22 cellular contexts compared by ENCODE assay signal in genomic region chr6:28825732-28826293, GRCh38.
A peak's percentile ranks its signal among the peaks of the same experiment; 100 is the strongest.
DNase-seq lines count a peak whose midpoint lies in the region; ATAC-seq and TF ChIP-seq lines count a peak whose summit lies in the region.
"Had no signal": no experiment of that assay in that cellular context is flagged by ENCODE, and none has a peak within 500 bp of the region (broad histone marks: within the 10 kb centered on the region; RNA-seq: fewer than 3 reads in every experiment).

No MANE protein-coding gene starts in this region.

- POLR2A ChIA-PET in activated CD4-positive, alpha-beta memory T cell treated with anti-CD3 and anti-CD28 coated beads, Interleukin-2, amount 10 ng/mL, durations not matched to agents 7 days and 5 days (lab: Charles Lee), result no interaction called here
- POLR2A ChIA-PET in activated CD4-positive, alpha-beta memory T cell treated with anti-CD3 and anti-CD28 coated beads for 36 hours (lab: Charles Lee), result no interaction called here
- POLR2A ChIA-PET in WTC11 (lab: Charles Lee), result interaction anchor here (0.6 to 0.7 kb wide), 2 partner anchors 12 to 36 kb away, joined by 3 read pairs; no protein-coding TSS in a partner anchor

- intact Hi-C loops in activated CD4-positive, alpha-beta memory T cell treated with anti-CD3 and anti-CD28 coated beads for 36 hours (cut with micrococcal nuclease), result no loop called here
- intact Hi-C loops in uterus (cut with DNase I; ENCODE audit: low total_unique reads), result no loop called here

- no peaks in the 10 kb centered on the region for H3F3A ChIP-seq in smooth muscle cell (ENCODE audit: low read depth)

- H3K27ac Mint-ChIP-seq in activated CD4-positive, alpha-beta memory T cell treated with anti-CD3 and anti-CD28 coated beads, Interleukin-2, amount 10 ng/mL, durations not matched to agents 7 days and 5 days, result peak overlapping the region; percentile 16
- no peak overlapping the region for H3K27ac Mint-ChIP-seq in activated CD4-positive, alpha-beta memory T cell treated with anti-CD3 and anti-CD28 coated beads for 36 hours
- no peak overlapping the region for H3K27ac Mint-ChIP-seq in WTC11
- H3K27ac Mint-ChIP-seq: CD4-positive, alpha-beta T cell had no signal

- no peaks in the 10 kb centered on the region for H3K9me3 Mint-ChIP-seq in activated CD4-positive, alpha-beta memory T cell treated with anti-CD3 and anti-CD28 coated beads, Interleukin-2, amount 10 ng/mL, durations not matched to agents 7 days and 5 days
- H3K9me3 Mint-ChIP-seq in activated CD4-positive, alpha-beta memory T cell treated with anti-CD3 and anti-CD28 coated beads for 36 hours, result no peaks in the 10 kb centered on the region
- H3K9me3 Mint-ChIP-seq in WTC11, result no peaks in the 10 kb centered on the region
- H3K9me3 Mint-ChIP-seq: CD4-positive, alpha-beta T cell had no signal

- no peaks in the 10 kb centered on the region for H3K79me2 ChIP-seq in smooth muscle cell (ENCODE audit: low read depth)
- H3K79me2 ChIP-seq: parathyroid adenoma had no signal

- peak overlapping the region; percentile 3 for H2AFZ ChIP-seq in smooth muscle cell (ENCODE audit: low read depth)
- H2AFZ ChIP-seq: parathyroid adenoma had no signal

- no peak for TF ChIP-seq POLR2A in uterus (IDR thresholded peaks at IDR 0.05)

- TF ChIP-seq CTCF in WTC11 (IDR thresholded peaks at IDR 0.05), result no peak
- no peak for TF ChIP-seq CTCF in smooth muscle cell (IDR thresholded peaks at IDR 0.05; ENCODE audit: borderline replicate concordance, insufficient read depth, poor library complexity, severe bottlenecking)
- no peak for TF ChIP-seq CTCF in uterus (IDR thresholded peaks at IDR 0.05)

- H3K4me2 ChIP-seq in smooth muscle cell, result peak overlapping the region; percentile 79

- no peak for DNase-seq in activated CD4-positive, alpha-beta memory T cell treated with anti-CD3 and anti-CD28 coated beads, Interleukin-2, amount 10 ng/mL, durations not matched to agents 7 days and 5 days
- DNase-seq in activated CD4-positive, alpha-beta memory T cell treated with anti-CD3 and anti-CD28 coated beads for 36 hours, result no peak
- DNase-seq in WTC11 (ENCODE audit: low spot score) (no peak), smooth muscle cell (lab: John Stamatoyannopoulos, UW; ENCODE audit: unreplicated experiment) (no peak), hypothalamus (lab: John Stamatoyannopoulos, UW) (no peak), uterus (no peak)
- no peak for DNase-seq in activated CD8-positive, alpha-beta memory T cell treated with anti-CD3 and anti-CD28 coated beads, Interleukin-2, amount 50 U/mL, for 48 hours
- DNase-seq: activated CD4-positive, CD25-positive, alpha-beta regulatory T cell treated with anti-CD3 and anti-CD28 coated beads, Interleukin-2, amount 50 U/mL, for 72 hours; activated CD8-positive, alpha-beta memory T cell treated with anti-CD3 and anti-CD28 coated beads, Interleukin-2, amount 50 U/mL, for 4 hours; activated naive CD4-positive, alpha-beta T cell treated with Interleukin-2 at 50 U/mL for 16 hours; CD4-positive, alpha-beta T cell; DMS53; NCI-H1694 treated with DMSO at 0.1 percent for 48 hours; SJCRH30; spleen; stimulated activated naive B cell treated with anti-CD40 and anti-IgM and Interleukin-4, amounts not matched to agents 10 μg/mL and 1 μg/mL and 100 μg/mL, for 72 hours; T-helper 9 cell had no signal

- H3K9me3 ChIP-seq in iPS-20b (ENCODE audit: insufficient read depth, low read depth, low read length) (no peaks in the 10 kb centered on the region), smooth muscle cell (replicated peaks; ENCODE audit: low read depth) (no peaks in the 10 kb centered on the region), uterus (no peaks in the 10 kb centered on the region)
- H3K9me3 ChIP-seq: ascending aorta, SJCRH30 had no signal

- H3K36me3 ChIP-seq in iPS-20b (ENCODE audit: insufficient read depth, low read depth, low read length), result no peaks in the 10 kb centered on the region
- H3K36me3 ChIP-seq in smooth muscle cell (ENCODE audit: low read depth), result no peaks in the 10 kb centered on the region
- H3K36me3 ChIP-seq in uterus, result no peaks in the 10 kb centered on the region
- H3K36me3 ChIP-seq: ascending aorta, gastroesophageal sphincter, SJCRH30, spleen, tibial nerve had no signal

- H3K4me1 ChIP-seq in iPS-20b (ENCODE audit: insufficient read depth, low read length), result no peaks in the 10 kb centered on the region
- no peaks in the 10 kb centered on the region for H3K4me1 ChIP-seq in smooth muscle cell (ENCODE audit: low read depth)
- H3K4me1 ChIP-seq in uterus, result no peaks in the 10 kb centered on the region
- H3K4me1 ChIP-seq: ascending aorta, parathyroid adenoma, SJCRH30 had no signal

- H3K27ac ChIP-seq in iPS-20b (ENCODE audit: low read length) (no peak overlapping the region), smooth muscle cell (ENCODE audit: low read depth) (no peak overlapping the region), uterus (no peak overlapping the region)
- H3K27ac ChIP-seq: ascending aorta, gastroesophageal sphincter, parathyroid adenoma, SJCRH30, spleen, tibial nerve had no signal

- H3K9ac ChIP-seq in iPS-20b (ENCODE audit: low read depth, low read length) (no peak overlapping the region; the same call in 1 of the 2 replicates), smooth muscle cell (ENCODE audit: low read depth) (no peak overlapping the region)
- H3K9ac ChIP-seq: parathyroid adenoma had no signal

- H4K20me1 ChIP-seq in smooth muscle cell (ENCODE audit: low read depth), result no peaks in the 10 kb centered on the region

- peaks cover 7% of the 10 kb centered on the region for H3K4me1 Mint-ChIP-seq in activated CD4-positive, alpha-beta memory T cell treated with anti-CD3 and anti-CD28 coated beads, Interleukin-2, amount 10 ng/mL, durations not matched to agents 7 days and 5 days
- peaks cover 10% of the 10 kb centered on the region for H3K4me1 Mint-ChIP-seq in activated CD4-positive, alpha-beta memory T cell treated with anti-CD3 and anti-CD28 coated beads for 36 hours (ENCODE audit: low read depth)
- H3K4me1 Mint-ChIP-seq in WTC11, result peaks cover 16% of the 10 kb centered on the region

- H3K36me3 Mint-ChIP-seq in activated CD4-positive, alpha-beta memory T cell treated with anti-CD3 and anti-CD28 coated beads, Interleukin-2, amount 10 ng/mL, durations not matched to agents 7 days and 5 days (ENCODE audit: low read depth), result no peaks in the 10 kb centered on the region
- no peaks in the 10 kb centered on the region for H3K36me3 Mint-ChIP-seq in activated CD4-positive, alpha-beta memory T cell treated with anti-CD3 and anti-CD28 coated beads for 36 hours
- no peaks in the 10 kb centered on the region for H3K36me3 Mint-ChIP-seq in WTC11

- ATAC-seq in WTC11, result peak; percentile 19; the same call in 1 of the 2 replicates
- ATAC-seq: gastroesophageal sphincter; stimulated activated naive B cell treated with anti-CD40 and anti-IgM and Interleukin-4, amounts not matched to agents 10 μg/mL and 1 μg/mL and 100 μg/mL, for 72 hours had no signal

- H3K27me3 Mint-ChIP-seq in activated CD4-positive, alpha-beta memory T cell treated with anti-CD3 and anti-CD28 coated beads, Interleukin-2, amount 10 ng/mL, durations not matched to agents 7 days and 5 days, result peaks cover 70% of the 10 kb centered on the region
- peaks cover 66% of the 10 kb centered on the region for H3K27me3 Mint-ChIP-seq in activated CD4-positive, alpha-beta memory T cell treated with anti-CD3 and anti-CD28 coated beads for 36 hours
- H3K27me3 Mint-ChIP-seq in WTC11 (ENCODE audit: low read depth), result peaks cover 98% of the 10 kb centered on the region

- H3K27me3 ChIP-seq in iPS-20b (ENCODE audit: insufficient read depth, low read length) (peaks cover 87% of the 10 kb centered on the region), smooth muscle cell (ENCODE audit: low read depth) (peaks cover 73% of the 10 kb centered on the region), uterus (peaks cover 5 to 60% of the 10 kb centered on the region in 2 donors)
- H3K27me3 ChIP-seq: SJCRH30 had no signal

- H3K4me3 ChIP-seq in iPS-20b (ENCODE audit: low read length), result peak overlapping the region; percentile 67
- H3K4me3 ChIP-seq in smooth muscle cell, result peak overlapping the region; percentile 30
- no peak overlapping the region for H3K4me3 ChIP-seq in uterus
- H3K4me3 ChIP-seq: ascending aorta, gastroesophageal sphincter, SJCRH30, spleen, tibial nerve had no signal

- no peak overlapping the region for H3K4me3 Mint-ChIP-seq in activated CD4-positive, alpha-beta memory T cell treated with anti-CD3 and anti-CD28 coated beads, Interleukin-2, amount 10 ng/mL, durations not matched to agents 7 days and 5 days
- no peak overlapping the region for H3K4me3 Mint-ChIP-seq in activated CD4-positive, alpha-beta memory T cell treated with anti-CD3 and anti-CD28 coated beads for 36 hours
- H3K4me3 Mint-ChIP-seq in WTC11, result peak overlapping the region; percentile 81
- H3K4me3 Mint-ChIP-seq: CD4-positive, alpha-beta T cell had no signal

- CTCF ChIA-PET in activated CD4-positive, alpha-beta memory T cell treated with anti-CD3 and anti-CD28 coated beads, Interleukin-2, amount 10 ng/mL, durations not matched to agents 7 days and 5 days (lab: Charles Lee), result interaction anchor here (0.5 to 2.4 kb wide), 3 partner anchors 12 to 23 kb away, joined by 3 to 10 read pairs (median 4); no protein-coding TSS in a partner anchor
- CTCF ChIA-PET in activated CD4-positive, alpha-beta memory T cell treated with anti-CD3 and anti-CD28 coated beads for 36 hours (lab: Charles Lee), result interaction anchor here (3.0 kb wide), 1 partner anchor 12 kb away, joined by 16 read pairs; no protein-coding TSS in a partner anchor
- CTCF ChIA-PET in WTC11 (lab: Charles Lee), result interaction anchor here (0.5 to 3.2 kb wide), 10 partner anchors 9 to 236 kb away, joined by 3 to 26 read pairs (median 4); partner anchors contain the start of gene TRIM27

- WGBS in smooth muscle cell (ENCODE audit: low lambda C conversion rate), result 17% methylated on average over 16 of the region's 16 CpGs

TF ChIP-seq in WTC11, 78 proteins besides CTCF, POLR2A, EP300 and RAD21 (continues in another document):
- TF ChIP-seq STAT6 (CRISPR knock-in tag; conservative IDR thresholded peaks at IDR 0.05; ENCODE audit: low read depth), result no peak

Comparison
In these comparisons a context has a peak if more than half of its experiments do, and no peak if none do; other contexts are left out.
1. H3K4me3 ChIP-seq: peak in iPS-20b (single experiment) and smooth muscle cell (single experiment); none in uterus (0 of 2).